1 cellular context compared by ENCODE assay signal in genomic region chr14:90388982-90389381, GRCh38.
TF ChIP-seq lines count a peak whose summit lies in the region.

No MANE protein-coding gene starts in this region.

TF ChIP-seq in A549, 52 proteins besides CTCF, POLR2A, EP300 and RAD21 (continued from another document):
- no peak for TF ChIP-seq HMGXB4 (CRISPR knock-in tag; IDR thresholded peaks at IDR 0.05; ENCODE audit: borderline replicate concordance)
- TF ChIP-seq BHLHE40 (IDR thresholded peaks at IDR 0.05; ENCODE audit: low read depth, low read length): no peak
- TF ChIP-seq NPAS2 (CRISPR knock-in tag; IDR thresholded peaks at IDR 0.05; ENCODE audit: borderline replicate concordance): no peak
- TF ChIP-seq CBX8 (IDR thresholded peaks at IDR 0.05): no peak
TF ChIP-seq in A549: peak in this region for 0.
